Comparison of ENCODE assay signal across 1 cellular context in genomic region chr5:151758430-151759241, GRCh38.
TF ChIP-seq lines count a peak whose summit lies in the region.

ATOX1 (minus strand) TSS chr5:151758631; CDS start chr5:151758551, 80 bp downstream.

TF ChIP-seq in HepG2, 621 proteins besides CTCF, POLR2A, EP300 and RAD21 (continued from another document and continues in another):
- TF ChIP-seq ZNF597 (CRISPR knock-in tag; IDR thresholded peaks at IDR 0.05) (no peak), YY1 (IDR thresholded peaks at IDR 0.05; ENCODE audit: insufficient read depth, insufficient replicate concordance, low read depth, low read length) (peak; percentile 65), ZNF549 (CRISPR knock-in tag; IDR thresholded peaks at IDR 0.05) (no peak), GABPB1 (CRISPR knock-in tag; IDR thresholded peaks at IDR 0.05) (peak; percentile 76; the same call in 1 of the 2 replicates), CBX5 (CRISPR knock-in tag; IDR thresholded peaks at IDR 0.05; ENCODE audit: borderline replicate concordance) (peak; percentile 35; the same call in 1 of the 2 replicates), DR1 (CRISPR knock-in tag; IDR thresholded peaks at IDR 0.05) (peak; percentile 78), ZNF572 (CRISPR knock-in tag; IDR thresholded peaks at IDR 0.05) (peak; percentile 80; the same call in 1 of the 2 replicates), IKZF5 (CRISPR knock-in tag; IDR thresholded peaks at IDR 0.05) (peak; percentile 68), BCL3 (CRISPR knock-in tag; IDR thresholded peaks at IDR 0.05) (peak; percentile 58; the same call in 1 of the 2 replicates), ZNF777 (CRISPR knock-in tag; IDR thresholded peaks at IDR 0.05) (0 out of 2 replicates have a peak, but pooled peaks have one; percentile 45), UBTF (CRISPR knock-in tag; IDR thresholded peaks at IDR 0.05) (peak; percentile 83), SMAD9 (CRISPR knock-in tag; IDR thresholded peaks at IDR 0.05) (no peak), ZFP82 (CRISPR knock-in tag; IDR thresholded peaks at IDR 0.05; ENCODE audit: borderline replicate concordance) (peak; percentile 92; the same call in 1 of the 2 replicates), RXRA (CRISPR knock-in tag; IDR thresholded peaks at IDR 0.05) (no peak), DRAP1 (CRISPR knock-in tag; IDR thresholded peaks at IDR 0.05) (peak; percentile 84), FOXC1 (CRISPR knock-in tag; IDR thresholded peaks at IDR 0.05; ENCODE audit: borderline replicate concordance) (peak; percentile 77), DNMT1 (CRISPR knock-in tag; IDR thresholded peaks at IDR 0.05) (no peak), HOXA5 (CRISPR knock-in tag; IDR thresholded peaks at IDR 0.05) (0 out of 2 replicates have a peak, but pooled peaks have one; percentile 31), FOXA1 (IDR thresholded peaks at IDR 0.05) (no peak), FOXA1 (CRISPR knock-in tag; IDR thresholded peaks at IDR 0.05) (no peak; the same call in 1 of the 2 replicates), THAP7 (CRISPR knock-in tag; IDR thresholded peaks at IDR 0.05) (0 out of 2 replicates have a peak, but pooled peaks have one; percentile 7), ZNF484 (CRISPR knock-in tag; IDR thresholded peaks at IDR 0.05; ENCODE audit: borderline replicate concordance, low read depth) (no peak), ZMYM2 (CRISPR knock-in tag; IDR thresholded peaks at IDR 0.05) (no peak; the same call in 1 of the 2 replicates), SAP130 (CRISPR knock-in tag; IDR thresholded peaks at IDR 0.05; ENCODE audit: low read depth) (peak; percentile 87), ZSCAN12 (CRISPR knock-in tag; IDR thresholded peaks at IDR 0.05) (no peak; the same call in 1 of the 2 replicates), ZNF362 (CRISPR knock-in tag; IDR thresholded peaks at IDR 0.05; ENCODE audit: borderline replicate concordance) (0 out of 2 replicates have a peak, but pooled peaks have one; percentile 16), ZNF629 (CRISPR knock-in tag; conservative IDR thresholded peaks at IDR 0.05) (no peak), FOXK2 (IDR thresholded peaks at IDR 0.05) (no peak), CCDC6 (CRISPR knock-in tag; IDR thresholded peaks at IDR 0.05) (peak; percentile 94), RBM39 (IDR thresholded peaks at IDR 0.05; ENCODE audit: low read depth, low read length, poor library complexity, severe bottlenecking) (peak; percentile 53), ZNF441 (CRISPR knock-in tag; IDR thresholded peaks at IDR 0.05; ENCODE audit: borderline replicate concordance) (peak; percentile 62; the same call in 1 of the 2 replicates), ZNF143 (CRISPR knock-in tag; IDR thresholded peaks at IDR 0.05) (peak; percentile 15; the same call in 1 of the 2 replicates), ZNF772 (CRISPR knock-in tag; IDR thresholded peaks at IDR 0.05) (no peak; the same call in 1 of the 2 replicates), DMAP1 (CRISPR knock-in tag; IDR thresholded peaks at IDR 0.05) (0 out of 2 replicates have a peak, but pooled peaks have one; percentile 20), ERF (CRISPR knock-in tag; IDR thresholded peaks at IDR 0.05) (peak; percentile 48; the same call in 1 of the 2 replicates), POLR2G (IDR thresholded peaks at IDR 0.05; ENCODE audit: low read depth, low read length) (peak; percentile 88), EED (CRISPR knock-in tag; IDR thresholded peaks at IDR 0.05) (no peak), FOSL2 (CRISPR knock-in tag; IDR thresholded peaks at IDR 0.05) (peak; percentile 29), HHEX (CRISPR knock-in tag; IDR thresholded peaks at IDR 0.05) (no peak), SMARCC2 (IDR thresholded peaks at IDR 0.05) (no peak), MED1 (CRISPR knock-in tag; IDR thresholded peaks at IDR 0.05) (peak; percentile 59), MAX (IDR thresholded peaks at IDR 0.05) (peak; percentile 86), ZBTB7A (CRISPR knock-in tag; IDR thresholded peaks at IDR 0.05) (no peak), BCL6 (CRISPR knock-in tag; IDR thresholded peaks at IDR 0.05) (peak; percentile 38; the same call in 1 of the 2 replicates), MAFK (conservative IDR thresholded peaks at IDR 0.05 in 1 of 2, IDR thresholded peaks at IDR 0.05 in 1 of 2; ENCODE audit: low read length in 2 of 2) (no peak), ZFYVE20 (CRISPR knock-in tag; IDR thresholded peaks at IDR 0.05; ENCODE audit: borderline replicate concordance, low read depth) (no peak), REST (IDR thresholded peaks at IDR 0.05; ENCODE audit: borderline replicate concordance in 1 of 2, low read depth in 1 of 2, low read length in 2 of 2) (peak in 1 of 2 experiments; percentile 31; a peak in 1 of 4 replicates), MTERF4 (CRISPR knock-in tag; IDR thresholded peaks at IDR 0.05) (peak; percentile 82), EHMT2 (IDR thresholded peaks at IDR 0.05; ENCODE audit: borderline replicate concordance, low read depth, low read length) (no peak), MXD4 (CRISPR knock-in tag; IDR thresholded peaks at IDR 0.05) (0 out of 2 replicates have a peak, but pooled peaks have one; percentile 25), KDM1A (CRISPR knock-in tag; IDR thresholded peaks at IDR 0.05) (no peak), ZNF329 (CRISPR knock-in tag; IDR thresholded peaks at IDR 0.05; ENCODE audit: low read depth) (peak; percentile 62; the same call in 1 of the 2 replicates), NR2F2 (IDR thresholded peaks at IDR 0.05; ENCODE audit: borderline replicate concordance, low read depth) (no peak; the same call in 1 of the 2 replicates), HINFP (CRISPR knock-in tag; IDR thresholded peaks at IDR 0.05; ENCODE audit: low read depth) (no peak)
